15 cellular contexts compared by ENCODE assay signal in genomic region chr1:48560577-48560976, GRCh38.
"Had no signal": no experiment of that assay in that cellular context is flagged by ENCODE, and none has a peak within 500 bp of the region (broad histone marks: within the 10 kb centered on the region; RNA-seq: fewer than 3 reads in every experiment).

No MANE protein-coding gene starts in this region.

- ATAC-seq: heart left ventricle, left colon, left ventricle myocardium superior, pancreas, right cardiac atrium had no signal

- DNase-seq: dorsolateral prefrontal cortex; effector CD8-positive, alpha-beta T cell; foreskin melanocyte; heart left ventricle; hippocampal formation; left colon; left ventricle myocardium superior; mesendoderm; naive B cell; occipital lobe; pancreas; right cardiac atrium; small intestine; stimulated activated CD4-positive, alpha-beta T cell treated with anti-CD3 and anti-CD28 coated beads, Interleukin-12 subunit alpha, Interleukin-12 subunit beta, amount 100 ng/mL, for 4 hours; stimulated activated naive CD4-positive, alpha-beta T cell treated with Interleukin-2 at 50 U/mL for 16 hours had no signal
